In the genomic region with DNA sequence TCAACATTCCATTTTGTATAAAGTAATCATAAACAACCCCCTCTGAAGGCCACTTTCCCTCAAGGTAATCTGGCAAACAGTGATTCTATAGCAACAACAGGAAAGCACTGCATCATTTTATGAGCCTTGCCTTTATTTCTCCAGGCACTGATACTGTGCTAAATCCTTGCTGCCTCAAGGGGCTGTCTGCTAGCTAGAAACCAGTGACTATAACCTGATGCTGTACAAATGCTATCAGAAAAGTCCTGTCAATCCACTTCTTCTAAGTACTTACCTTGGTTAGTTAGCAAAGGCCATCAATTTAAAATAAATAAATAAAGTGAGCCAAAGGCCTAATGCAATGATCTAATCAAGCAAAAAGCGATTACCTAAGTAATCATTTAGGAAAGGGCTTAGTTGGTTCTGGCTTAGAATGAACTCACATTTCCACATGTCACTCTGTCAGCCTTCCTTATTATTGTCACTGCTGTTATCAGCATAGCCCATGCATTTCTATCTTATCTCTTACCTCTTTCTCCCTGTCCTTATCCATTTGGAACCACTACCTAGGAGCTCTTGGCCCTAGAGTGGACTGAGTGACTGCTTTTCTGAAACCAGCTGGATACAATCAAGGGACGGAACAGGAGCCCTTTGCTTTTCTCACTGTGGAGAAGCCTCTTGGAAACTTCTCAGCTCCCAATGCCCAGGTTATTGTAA, we compare ENCODE assay signal across 1 cellular context.
TF ChIP-seq lines count a peak whose summit lies in the region.

No MANE protein-coding gene starts in this region.

TF ChIP-seq in K562, 482 proteins besides CTCF, POLR2A, EP300 and RAD21 (continued from another document):
- TF ChIP-seq, protein P1, sequence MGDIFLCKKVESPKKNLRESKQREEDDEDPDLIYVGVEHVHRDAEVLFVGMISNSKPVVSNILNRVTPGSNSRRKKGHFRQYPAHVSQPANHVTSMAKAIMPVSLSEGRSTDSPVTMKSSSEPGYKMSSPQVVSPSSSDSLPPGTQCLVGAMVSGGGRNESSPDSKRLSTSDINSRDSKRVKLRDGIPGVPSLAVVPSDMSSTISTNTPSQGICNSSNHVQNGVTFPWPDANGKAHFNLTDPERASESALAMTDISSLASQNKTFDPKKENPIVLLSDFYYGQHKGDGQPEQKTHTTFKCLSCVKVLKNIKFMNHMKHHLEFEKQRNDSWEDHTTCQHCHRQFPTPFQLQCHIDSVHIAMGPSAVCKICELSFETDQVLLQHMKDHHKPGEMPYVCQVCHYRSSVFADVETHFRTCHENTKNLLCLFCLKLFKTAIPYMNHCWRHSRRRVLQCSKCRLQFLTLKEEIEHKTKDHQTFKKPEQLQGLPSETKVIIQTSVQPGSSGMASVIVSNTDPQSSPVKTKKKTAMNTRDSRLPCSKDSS (IDR thresholded peaks at IDR 0.05; ENCODE audit: low read depth, partially characterized antibody): no peak
- TF ChIP-seq MAFK (IDR thresholded peaks at IDR 0.05; ENCODE audit: low read length): no peak
- no peak for TF ChIP-seq SRSF3 (IDR thresholded peaks at IDR 0.05; ENCODE audit: insufficient read depth, low read length)
- TF ChIP-seq, protein P2, sequence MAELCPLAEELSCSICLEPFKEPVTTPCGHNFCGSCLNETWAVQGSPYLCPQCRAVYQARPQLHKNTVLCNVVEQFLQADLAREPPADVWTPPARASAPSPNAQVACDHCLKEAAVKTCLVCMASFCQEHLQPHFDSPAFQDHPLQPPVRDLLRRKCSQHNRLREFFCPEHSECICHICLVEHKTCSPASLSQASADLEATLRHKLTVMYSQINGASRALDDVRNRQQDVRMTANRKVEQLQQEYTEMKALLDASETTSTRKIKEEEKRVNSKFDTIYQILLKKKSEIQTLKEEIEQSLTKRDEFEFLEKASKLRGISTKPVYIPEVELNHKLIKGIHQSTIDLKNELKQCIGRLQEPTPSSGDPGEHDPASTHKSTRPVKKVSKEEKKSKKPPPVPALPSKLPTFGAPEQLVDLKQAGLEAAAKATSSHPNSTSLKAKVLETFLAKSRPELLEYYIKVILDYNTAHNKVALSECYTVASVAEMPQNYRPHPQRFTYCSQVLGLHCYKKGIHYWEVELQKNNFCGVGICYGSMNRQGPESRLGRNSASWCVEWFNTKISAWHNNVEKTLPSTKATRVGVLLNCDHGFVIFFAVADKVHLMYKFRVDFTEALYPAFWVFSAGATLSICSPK (IDR thresholded peaks at IDR 0.05; ENCODE audit: borderline replicate concordance): no peak
- peak in 1 of 2 experiments; percentile 57; a peak in 2 of 4 replicates for TF ChIP-seq FOXK2 (conservative IDR thresholded peaks at IDR 0.05 in 1 of 2, IDR thresholded peaks at IDR 0.05 in 1 of 2; ENCODE audit: low read depth in 2 of 2)
- no peak for TF ChIP-seq IFI16 (CRISPR knock-in tag; IDR thresholded peaks at IDR 0.05)
- TF ChIP-seq, protein P3, sequence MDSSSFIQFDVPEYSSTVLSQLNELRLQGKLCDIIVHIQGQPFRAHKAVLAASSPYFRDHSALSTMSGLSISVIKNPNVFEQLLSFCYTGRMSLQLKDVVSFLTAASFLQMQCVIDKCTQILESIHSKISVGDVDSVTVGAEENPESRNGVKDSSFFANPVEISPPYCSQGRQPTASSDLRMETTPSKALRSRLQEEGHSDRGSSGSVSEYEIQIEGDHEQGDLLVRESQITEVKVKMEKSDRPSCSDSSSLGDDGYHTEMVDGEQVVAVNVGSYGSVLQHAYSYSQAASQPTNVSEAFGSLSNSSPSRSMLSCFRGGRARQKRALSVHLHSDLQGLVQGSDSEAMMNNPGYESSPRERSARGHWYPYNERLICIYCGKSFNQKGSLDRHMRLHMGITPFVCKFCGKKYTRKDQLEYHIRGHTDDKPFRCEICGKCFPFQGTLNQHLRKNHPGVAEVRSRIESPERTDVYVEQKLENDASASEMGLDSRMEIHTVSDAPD (CRISPR knock-in tag; IDR thresholded peaks at IDR 0.05): no peak
- no peak for TF ChIP-seq NFIX (CRISPR knock-in tag; IDR thresholded peaks at IDR 0.05; ENCODE audit: low read depth)
- no peak for TF ChIP-seq ZNF316 (IDR thresholded peaks at IDR 0.05)
- no peak for TF ChIP-seq CBX3 (IDR thresholded peaks at IDR 0.05; ENCODE audit: borderline replicate concordance in 1 of 2, low read length in 2 of 2)
- TF ChIP-seq, protein P4, sequence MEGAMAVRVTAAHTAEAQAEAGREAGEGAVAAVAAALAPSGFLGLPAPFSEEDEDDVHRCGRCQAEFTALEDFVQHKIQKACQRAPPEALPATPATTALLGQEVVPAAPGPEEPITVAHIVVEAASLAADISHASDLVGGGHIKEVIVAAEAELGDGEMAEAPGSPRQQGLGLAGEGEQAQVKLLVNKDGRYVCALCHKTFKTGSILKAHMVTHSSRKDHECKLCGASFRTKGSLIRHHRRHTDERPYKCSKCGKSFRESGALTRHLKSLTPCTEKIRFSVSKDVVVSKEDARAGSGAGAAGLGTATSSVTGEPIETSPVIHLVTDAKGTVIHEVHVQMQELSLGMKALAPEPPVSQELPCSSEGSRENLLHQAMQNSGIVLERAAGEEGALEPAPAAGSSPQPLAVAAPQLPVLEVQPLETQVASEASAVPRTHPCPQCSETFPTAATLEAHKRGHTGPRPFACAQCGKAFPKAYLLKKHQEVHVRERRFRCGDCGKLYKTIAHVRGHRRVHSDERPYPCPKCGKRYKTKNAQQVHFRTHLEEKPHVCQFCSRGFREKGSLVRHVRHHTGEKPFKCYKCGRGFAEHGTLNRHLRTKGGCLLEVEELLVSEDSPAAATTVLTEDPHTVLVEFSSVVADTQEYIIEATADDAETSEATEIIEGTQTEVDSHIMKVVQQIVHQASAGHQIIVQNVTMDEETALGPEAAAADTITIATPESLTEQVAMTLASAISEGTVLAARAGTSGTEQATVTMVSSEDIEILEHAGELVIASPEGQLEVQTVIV (CRISPR knock-in tag; IDR thresholded peaks at IDR 0.05; ENCODE audit: borderline replicate concordance): no peak
- TF ChIP-seq TAF15 (IDR thresholded peaks at IDR 0.05; ENCODE audit: low read depth, low read length): no peak
- no peak for TF ChIP-seq SMAD3 (CRISPR knock-in tag; conservative IDR thresholded peaks at IDR 0.05)
- peak; percentile 88 for TF ChIP-seq SMARCE1 (IDR thresholded peaks at IDR 0.05)
- no peak for TF ChIP-seq TEAD2 (tag; IDR thresholded peaks at IDR 0.05)
- TF ChIP-seq CBX1 (IDR thresholded peaks at IDR 0.05; ENCODE audit: low read depth): no peak
- TF ChIP-seq, protein P5, sequence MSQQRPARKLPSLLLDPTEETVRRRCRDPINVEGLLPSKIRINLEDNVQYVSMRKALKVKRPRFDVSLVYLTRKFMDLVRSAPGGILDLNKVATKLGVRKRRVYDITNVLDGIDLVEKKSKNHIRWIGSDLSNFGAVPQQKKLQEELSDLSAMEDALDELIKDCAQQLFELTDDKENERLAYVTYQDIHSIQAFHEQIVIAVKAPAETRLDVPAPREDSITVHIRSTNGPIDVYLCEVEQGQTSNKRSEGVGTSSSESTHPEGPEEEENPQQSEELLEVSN (IDR thresholded peaks at IDR 0.05; ENCODE audit: borderline replicate concordance in 1 of 2, extremely low read depth in 1 of 2, insufficient read depth in 1 of 2, insufficient read length in 1 of 2, low read depth in 1 of 2, low read length in 1 of 2, poor library complexity in 1 of 2, severe bottlenecking in 1 of 2): no peak
- TF ChIP-seq ZNF174 (CRISPR knock-in tag; IDR thresholded peaks at IDR 0.05): no peak
- TF ChIP-seq ZNF121 (CRISPR knock-in tag; conservative IDR thresholded peaks at IDR 0.05): no peak
- TF ChIP-seq ZKSCAN8 (CRISPR knock-in tag; IDR thresholded peaks at IDR 0.05): no peak
- TF ChIP-seq NFIC (IDR thresholded peaks at IDR 0.05): peak; percentile 67
- TF ChIP-seq HNRNPH1 (optimal IDR thresholded peaks at IDR 0.05; ENCODE audit: low read depth, low read length): no peak
- TF ChIP-seq SNRNP70 (optimal IDR thresholded peaks at IDR 0.05; ENCODE audit: low read depth, low read length): no peak
- TF ChIP-seq, protein P6, sequence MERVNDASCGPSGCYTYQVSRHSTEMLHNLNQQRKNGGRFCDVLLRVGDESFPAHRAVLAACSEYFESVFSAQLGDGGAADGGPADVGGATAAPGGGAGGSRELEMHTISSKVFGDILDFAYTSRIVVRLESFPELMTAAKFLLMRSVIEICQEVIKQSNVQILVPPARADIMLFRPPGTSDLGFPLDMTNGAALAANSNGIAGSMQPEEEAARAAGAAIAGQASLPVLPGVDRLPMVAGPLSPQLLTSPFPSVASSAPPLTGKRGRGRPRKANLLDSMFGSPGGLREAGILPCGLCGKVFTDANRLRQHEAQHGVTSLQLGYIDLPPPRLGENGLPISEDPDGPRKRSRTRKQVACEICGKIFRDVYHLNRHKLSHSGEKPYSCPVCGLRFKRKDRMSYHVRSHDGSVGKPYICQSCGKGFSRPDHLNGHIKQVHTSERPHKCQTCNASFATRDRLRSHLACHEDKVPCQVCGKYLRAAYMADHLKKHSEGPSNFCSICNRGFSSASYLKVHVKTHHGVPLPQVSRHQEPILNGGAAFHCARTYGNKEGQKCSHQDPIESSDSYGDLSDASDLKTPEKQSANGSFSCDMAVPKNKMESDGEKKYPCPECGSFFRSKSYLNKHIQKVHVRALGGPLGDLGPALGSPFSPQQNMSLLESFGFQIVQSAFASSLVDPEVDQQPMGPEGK (CRISPR knock-in tag; IDR thresholded peaks at IDR 0.05; ENCODE audit: borderline replicate concordance): no peak
- TF ChIP-seq, protein P7, sequence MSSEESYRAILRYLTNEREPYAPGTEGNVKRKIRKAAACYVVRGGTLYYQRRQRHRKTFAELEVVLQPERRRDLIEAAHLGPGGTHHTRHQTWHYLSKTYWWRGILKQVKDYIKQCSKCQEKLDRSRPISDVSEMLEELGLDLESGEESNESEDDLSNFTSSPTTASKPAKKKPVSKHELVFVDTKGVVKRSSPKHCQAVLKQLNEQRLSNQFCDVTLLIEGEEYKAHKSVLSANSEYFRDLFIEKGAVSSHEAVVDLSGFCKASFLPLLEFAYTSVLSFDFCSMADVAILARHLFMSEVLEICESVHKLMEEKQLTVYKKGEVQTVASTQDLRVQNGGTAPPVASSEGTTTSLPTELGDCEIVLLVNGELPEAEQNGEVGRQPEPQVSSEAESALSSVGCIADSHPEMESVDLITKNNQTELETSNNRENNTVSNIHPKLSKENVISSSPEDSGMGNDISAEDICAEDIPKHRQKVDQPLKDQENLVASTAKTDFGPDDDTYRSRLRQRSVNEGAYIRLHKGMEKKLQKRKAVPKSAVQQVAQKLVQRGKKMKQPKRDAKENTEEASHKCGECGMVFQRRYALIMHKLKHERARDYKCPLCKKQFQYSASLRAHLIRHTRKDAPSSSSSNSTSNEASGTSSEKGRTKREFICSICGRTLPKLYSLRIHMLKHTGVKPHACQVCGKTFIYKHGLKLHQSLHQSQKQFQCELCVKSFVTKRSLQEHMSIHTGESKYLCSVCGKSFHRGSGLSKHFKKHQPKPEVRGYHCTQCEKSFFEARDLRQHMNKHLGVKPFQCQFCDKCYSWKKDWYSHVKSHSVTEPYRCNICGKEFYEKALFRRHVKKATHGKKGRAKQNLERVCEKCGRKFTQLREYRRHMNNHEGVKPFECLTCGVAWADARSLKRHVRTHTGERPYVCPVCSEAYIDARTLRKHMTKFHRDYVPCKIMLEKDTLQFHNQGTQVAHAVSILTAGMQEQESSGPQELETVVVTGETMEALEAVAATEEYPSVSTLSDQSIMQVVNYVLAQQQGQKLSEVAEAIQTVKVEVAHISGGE (CRISPR knock-in tag; IDR thresholded peaks at IDR 0.05): no peak
- peak; percentile 84 for TF ChIP-seq HDAC2 (IDR thresholded peaks at IDR 0.05)
- no peak for TF ChIP-seq HDAC6 (IDR thresholded peaks at IDR 0.05; ENCODE audit: low read depth, low read length)
- TF ChIP-seq NCOA2 (IDR thresholded peaks at IDR 0.05; ENCODE audit: partially characterized antibody in 2 of 2): no peak
- TF ChIP-seq, protein P8, sequence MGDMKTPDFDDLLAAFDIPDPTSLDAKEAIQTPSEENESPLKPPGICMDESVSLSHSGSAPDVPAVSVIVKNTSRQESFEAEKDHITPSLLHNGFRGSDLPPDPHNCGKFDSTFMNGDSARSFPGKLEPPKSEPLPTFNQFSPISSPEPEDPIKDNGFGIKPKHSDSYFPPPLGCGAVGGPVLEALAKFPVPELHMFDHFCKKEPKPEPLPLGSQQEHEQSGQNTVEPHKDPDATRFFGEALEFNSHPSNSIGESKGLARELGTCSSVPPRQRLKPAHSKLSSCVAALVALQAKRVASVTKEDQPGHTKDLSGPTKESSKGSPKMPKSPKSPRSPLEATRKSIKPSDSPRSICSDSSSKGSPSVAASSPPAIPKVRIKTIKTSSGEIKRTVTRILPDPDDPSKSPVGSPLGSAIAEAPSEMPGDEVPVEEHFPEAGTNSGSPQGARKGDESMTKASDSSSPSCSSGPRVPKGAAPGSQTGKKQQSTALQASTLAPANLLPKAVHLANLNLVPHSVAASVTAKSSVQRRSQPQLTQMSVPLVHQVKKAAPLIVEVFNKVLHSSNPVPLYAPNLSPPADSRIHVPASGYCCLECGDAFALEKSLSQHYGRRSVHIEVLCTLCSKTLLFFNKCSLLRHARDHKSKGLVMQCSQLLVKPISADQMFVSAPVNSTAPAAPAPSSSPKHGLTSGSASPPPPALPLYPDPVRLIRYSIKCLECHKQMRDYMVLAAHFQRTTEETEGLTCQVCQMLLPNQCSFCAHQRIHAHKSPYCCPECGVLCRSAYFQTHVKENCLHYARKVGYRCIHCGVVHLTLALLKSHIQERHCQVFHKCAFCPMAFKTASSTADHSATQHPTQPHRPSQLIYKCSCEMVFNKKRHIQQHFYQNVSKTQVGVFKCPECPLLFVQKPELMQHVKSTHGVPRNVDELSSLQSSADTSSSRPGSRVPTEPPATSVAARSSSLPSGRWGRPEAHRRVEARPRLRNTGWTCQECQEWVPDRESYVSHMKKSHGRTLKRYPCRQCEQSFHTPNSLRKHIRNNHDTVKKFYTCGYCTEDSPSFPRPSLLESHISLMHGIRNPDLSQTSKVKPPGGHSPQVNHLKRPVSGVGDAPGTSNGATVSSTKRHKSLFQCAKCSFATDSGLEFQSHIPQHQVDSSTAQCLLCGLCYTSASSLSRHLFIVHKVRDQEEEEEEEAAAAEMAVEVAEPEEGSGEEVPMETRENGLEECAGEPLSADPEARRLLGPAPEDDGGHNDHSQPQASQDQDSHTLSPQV (IDR thresholded peaks at IDR 0.05): no peak
- TF ChIP-seq, protein P9, sequence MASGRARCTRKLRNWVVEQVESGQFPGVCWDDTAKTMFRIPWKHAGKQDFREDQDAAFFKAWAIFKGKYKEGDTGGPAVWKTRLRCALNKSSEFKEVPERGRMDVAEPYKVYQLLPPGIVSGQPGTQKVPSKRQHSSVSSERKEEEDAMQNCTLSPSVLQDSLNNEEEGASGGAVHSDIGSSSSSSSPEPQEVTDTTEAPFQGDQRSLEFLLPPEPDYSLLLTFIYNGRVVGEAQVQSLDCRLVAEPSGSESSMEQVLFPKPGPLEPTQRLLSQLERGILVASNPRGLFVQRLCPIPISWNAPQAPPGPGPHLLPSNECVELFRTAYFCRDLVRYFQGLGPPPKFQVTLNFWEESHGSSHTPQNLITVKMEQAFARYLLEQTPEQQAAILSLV (tag; IDR thresholded peaks at IDR 0.05): no peak
- TF ChIP-seq, protein P10, sequence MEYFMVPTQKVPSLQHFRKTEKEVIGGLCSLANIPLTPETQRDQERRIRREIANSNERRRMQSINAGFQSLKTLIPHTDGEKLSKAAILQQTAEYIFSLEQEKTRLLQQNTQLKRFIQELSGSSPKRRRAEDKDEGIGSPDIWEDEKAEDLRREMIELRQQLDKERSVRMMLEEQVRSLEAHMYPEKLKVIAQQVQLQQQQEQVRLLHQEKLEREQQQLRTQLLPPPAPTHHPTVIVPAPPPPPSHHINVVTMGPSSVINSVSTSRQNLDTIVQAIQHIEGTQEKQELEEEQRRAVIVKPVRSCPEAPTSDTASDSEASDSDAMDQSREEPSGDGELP (CRISPR knock-in tag; IDR thresholded peaks at IDR 0.05; ENCODE audit: borderline replicate concordance): no peak
